Comparison of ENCODE assay signal across 10 cellular contexts in genomic region chr20:2402271-2402980, GRCh38. TPM values are rescaled to one million over a fixed set of nuclear protein-coding genes. Genes with fewer than 3 reads are reported as not detected.
A peak's percentile ranks its signal among the peaks of the same experiment; 100 is the strongest.
DNase-seq lines count a peak whose midpoint lies in the region; TF ChIP-seq lines count a peak whose summit lies in the region.
"Had no signal": no experiment of that assay in that cellular context is flagged by ENCODE, and none has a peak within 500 bp of the region (broad histone marks: within the 10 kb centered on the region; RNA-seq: fewer than 3 reads in every experiment).

No MANE protein-coding gene starts in this region.

- H3K36me3 Mint-ChIP-seq in activated CD4-positive, alpha-beta memory T cell treated with anti-CD3 and anti-CD28 coated beads for 36 hours = no peaks in the 10 kb centered on the region

- no peaks in the 10 kb centered on the region for H4K20me1 ChIP-seq in OCI-LY3 (ENCODE audit: insufficient read depth, low read length)

- H3K9ac ChIP-seq in OCI-LY3 (ENCODE audit: low read length) = no peak overlapping the region

- in situ Hi-C loops in GM13977 (cut with MboI; ENCODE audit: low pct_unique_long_range_greater_than_20kb, low sequenced_read_pairs, unreplicated experiment) = no loop called here

- H3K27ac ChIP-seq in OCI-LY3 (ENCODE audit: low read length) (no peak overlapping the region), tibial artery (no peak overlapping the region)
- H3K27ac ChIP-seq: epithelial cell of prostate had no signal

- CTCF ChIA-PET in activated CD4-positive, alpha-beta memory T cell treated with anti-CD3 and anti-CD28 coated beads for 36 hours (lab: Charles Lee) = interaction anchor here (0.6 kb wide), 1 partner anchor 45 kb away, joined by 3 read pairs; no protein-coding TSS in a partner anchor

- DNase-seq in A172 (ENCODE audit: low spot score) (peak; percentile 64), GM13977 (ENCODE audit: low spot score) (peak; percentile 45), fibroblast of pulmonary artery (ENCODE audit: low read depth) (peak; percentile 73), Ammon's horn (ENCODE audit: low spot score) (no peak), tibial artery (no peak)
- DNase-seq in effector CD4-positive, alpha-beta T cell = no peak
- DNase-seq in activated CD4-positive, alpha-beta memory T cell treated with anti-CD3 and anti-CD28 coated beads for 36 hours = no peak
- DNase-seq: activated CD4-positive, CD25-positive, alpha-beta regulatory T cell had no signal

- H3K4me1 ChIP-seq in OCI-LY3 (ENCODE audit: low read length) (peaks cover 4% of the 10 kb centered on the region; the same call in 1 of the 2 replicates), tibial artery (no peaks in the 10 kb centered on the region)

- no peak overlapping the region for H3K4me3 Mint-ChIP-seq in activated CD4-positive, alpha-beta memory T cell treated with anti-CD3 and anti-CD28 coated beads for 36 hours

- intact Hi-C loops in activated CD4-positive, alpha-beta memory T cell treated with anti-CD3 and anti-CD28 coated beads for 36 hours (cut with micrococcal nuclease) = no loop called here
- intact Hi-C loops in tibial artery (cut with DNase I; ENCODE audit: low total_unique reads) = no loop called here

- H3K4me2 ChIP-seq in OCI-LY3 (ENCODE audit: low read length) = no peak overlapping the region

- H3K79me2 ChIP-seq in OCI-LY3 (ENCODE audit: low read length) = no peaks in the 10 kb centered on the region

- H3K4me3 ChIP-seq in OCI-LY3 (ENCODE audit: low read length) (no peak overlapping the region), fibroblast of pulmonary artery (replicated peaks; ENCODE audit: low read depth, low read length) (no peak overlapping the region), tibial artery (no peak overlapping the region)

- no peak overlapping the region for H3K27ac Mint-ChIP-seq in activated CD4-positive, alpha-beta memory T cell treated with anti-CD3 and anti-CD28 coated beads for 36 hours

- no peak overlapping the region for H2AFZ ChIP-seq in OCI-LY3 (ENCODE audit: low read depth, low read length)

- H3K27me3 ChIP-seq in OCI-LY3 (ENCODE audit: low read depth, low read length) (no peaks in the 10 kb centered on the region), tibial artery (no peaks in the 10 kb centered on the region)

- no peaks in the 10 kb centered on the region for H3K4me1 Mint-ChIP-seq in activated CD4-positive, alpha-beta memory T cell treated with anti-CD3 and anti-CD28 coated beads for 36 hours (ENCODE audit: low read depth)

- peaks cover 3% of the 10 kb centered on the region; the same call in 1 of the 2 replicates for H3K9me3 ChIP-seq in OCI-LY3 (ENCODE audit: insufficient read depth, low read length)
- peaks cover 0 to 20% (median 15%) of the 10 kb centered on the region in 3 donors for H3K9me3 ChIP-seq in tibial artery

- POLR2A ChIA-PET in activated CD4-positive, alpha-beta memory T cell treated with anti-CD3 and anti-CD28 coated beads for 36 hours (lab: Charles Lee) = no interaction called here

- H3K9me3 Mint-ChIP-seq in activated CD4-positive, alpha-beta memory T cell treated with anti-CD3 and anti-CD28 coated beads for 36 hours = peaks cover 14% of the 10 kb centered on the region

- TF ChIP-seq CTCF in GM13977 (IDR thresholded peaks at IDR 0.05; ENCODE audit: extremely low read depth, insufficient read depth, missing control alignments) = peak; percentile 38
- TF ChIP-seq CTCF in OCI-LY3 (IDR thresholded peaks at IDR 0.05; ENCODE audit: low read depth, low read length) = peak; percentile 61
- peak; percentile 63 for TF ChIP-seq CTCF in fibroblast of pulmonary artery (IDR thresholded peaks at IDR 0.05; ENCODE audit: low read length, missing control alignments)
- no peak for TF ChIP-seq CTCF in tibial artery (IDR thresholded peaks at IDR 0.05)

- H3K36me3 ChIP-seq in OCI-LY3 (replicated peaks; ENCODE audit: low read depth, low read length) (no peaks in the 10 kb centered on the region), tibial artery (no peaks in the 10 kb centered on the region)

- H3K27me3 Mint-ChIP-seq in activated CD4-positive, alpha-beta memory T cell treated with anti-CD3 and anti-CD28 coated beads for 36 hours = peaks cover 7% of the 10 kb centered on the region

RNA-seq across cellular contexts. Expression of gene TGM6, which starts 21.7 kb away (rescaled TPM):
- not detected in 2 replicates for total RNA-seq in A172 (2014; rRNA removed; shearing (Covaris generic))
- total RNA-seq in activated CD4-positive, alpha-beta memory T cell treated with anti-CD3 and anti-CD28 coated beads for 36 hours = not detected

Comparison
In these comparisons a context has a peak if more than half of its experiments do, and no peak if none do; other contexts are left out.
1. DNase-seq: peak in A172 (single experiment), GM13977 (single experiment) and fibroblast of pulmonary artery (single experiment); none in Ammon's horn (single experiment), effector CD4-positive, alpha-beta T cell (single experiment), activated CD4-positive, alpha-beta memory T cell treated with anti-CD3 and anti-CD28 coated beads for 36 hours (single experiment) and tibial artery (0 of 2).
2. CTCF ChIP-seq: peak in GM13977 (single experiment), OCI-LY3 (single experiment) and fibroblast of pulmonary artery (single experiment); none in tibial artery (0 of 2).